Comparison of ENCODE assay signal across 26 cellular contexts in genomic region chr2:74367789-74368188, GRCh38. TPM values are rescaled to one million over a fixed set of nuclear protein-coding genes. Genes with fewer than 3 reads are reported as not detected.
A peak's percentile ranks its signal among the peaks of the same experiment; 100 is the strongest.
DNase-seq lines count a peak whose midpoint lies in the region; ATAC-seq and TF ChIP-seq lines count a peak whose summit lies in the region.
"Had no signal": no experiment of that assay in that cellular context is flagged by ENCODE, and none has a peak within 500 bp of the region (broad histone marks: within the 10 kb centered on the region; RNA-seq: fewer than 3 reads in every experiment).

No MANE protein-coding gene starts in this region.

- H3K27me3 Mint-ChIP-seq in effector memory CD8-positive, alpha-beta T cell = no peaks in the 10 kb centered on the region
- H3K27me3 Mint-ChIP-seq in osteocyte (ENCODE audit: unreplicated experiment) = no peaks in the 10 kb centered on the region
- H3K27me3 Mint-ChIP-seq: B cell; CD4-positive, alpha-beta T cell had no signal

- H3K4me3 ChIP-seq in right atrium auricular region (no peak overlapping the region), upper lobe of right lung (no peak overlapping the region)
- H3K4me3 ChIP-seq: A549; BLaER1 treated with 17β-estradiol and CSF1 and Interleukin-3, amounts not matched to agents 10 nM and 100 nM; GM12878 had no signal

- no peaks in the 10 kb centered on the region for H3K9me3 ChIP-seq in right atrium auricular region
- H3K9me3 ChIP-seq in upper lobe of right lung = no peaks in the 10 kb centered on the region
- H3K9me3 ChIP-seq: A549; BLaER1 treated with 17β-estradiol and CSF1 and Interleukin-3, amounts not matched to agents 10 nM and 100 nM had no signal

- peaks cover 59% of the 10 kb centered on the region for H3K36me3 Mint-ChIP-seq in effector memory CD8-positive, alpha-beta T cell (ENCODE audit: insufficient read depth)
- peaks cover 72% of the 10 kb centered on the region for H3K36me3 Mint-ChIP-seq in osteocyte (ENCODE audit: unreplicated experiment)
- peaks cover 84% of the 10 kb centered on the region for H3K36me3 Mint-ChIP-seq in stimulated activated effector memory CD8-positive, alpha-beta T cell treated with anti-CD3 and anti-CD28 coated beads, Interleukin-12 subunit alpha, Interleukin-12 subunit beta, amount 100 ng/mL, for 72 hours

- no peaks in the 10 kb centered on the region for H3K27me3 ChIP-seq in right atrium auricular region
- H3K27me3 ChIP-seq in upper lobe of right lung = no peaks in the 10 kb centered on the region
- H3K27me3 ChIP-seq: BLaER1 treated with 17β-estradiol and CSF1 and Interleukin-3, amounts not matched to agents 10 nM and 100 nM had no signal

- no peak for ATAC-seq in Right ventricle myocardium inferior
- no peak for ATAC-seq in effector memory CD8-positive, alpha-beta T cell (replicated peaks)
- no peak for ATAC-seq in stimulated activated effector memory CD8-positive, alpha-beta T cell treated with anti-CD3 and anti-CD28 coated beads, Interleukin-12 subunit alpha, Interleukin-12 subunit beta, amount 100 ng/mL, for 72 hours
- ATAC-seq in upper lobe of right lung = no peak
- ATAC-seq: CD8-positive, alpha-beta T cell; GM12878 had no signal

- TF ChIP-seq CTCF in right atrium auricular region (IDR thresholded peaks at IDR 0.05) = no peak
- TF ChIP-seq CTCF in osteocyte (IDR thresholded peaks at IDR 0.05) = no peak
- TF ChIP-seq CTCF in upper lobe of right lung (IDR thresholded peaks at IDR 0.05) = no peak

- peak; percentile 39 for DNase-seq in Right ventricle myocardium inferior (ENCODE audit: missing footprints)
- DNase-seq in right atrium auricular region (ENCODE audit: low spot score) = no peak
- DNase-seq in effector memory CD8-positive, alpha-beta T cell = no peak
- DNase-seq in osteocyte (ENCODE audit: extremely low spot score, unreplicated experiment) = peak; percentile 67
- DNase-seq in stimulated activated effector memory CD8-positive, alpha-beta T cell treated with anti-CD3 and anti-CD28 coated beads, Interleukin-12 subunit alpha, Interleukin-12 subunit beta, amount 100 ng/mL, for 72 hours (ENCODE audit: low spot score in 2 of 2) = no peak
- DNase-seq in RKO (ENCODE audit: low spot score) = no peak
- no peak for DNase-seq in upper lobe of right lung
- DNase-seq in COLO668 (lab: John Stamatoyannopoulos, UW; ENCODE audit: unreplicated experiment) = no peak
- DNase-seq: AML-193; CD4-positive, alpha-beta T cell; CD8-positive, alpha-beta T cell; COR-L47; DMS 273 treated with DMSO at 0.1 percent for 48 hours; DMS153; DMS53; DMS79; DND-41; EL; GDM1 had no signal

- intact Hi-C loops in Right ventricle myocardium inferior (cut with DNase I) = no loop called here
- intact Hi-C loops in upper lobe of right lung (cut with DNase I) = no loop called here

- H3K36me3 ChIP-seq in right atrium auricular region (peaks cover 97% of the 10 kb centered on the region), upper lobe of right lung (peaks cover 91% of the 10 kb centered on the region)

- H3K27ac Mint-ChIP-seq in effector memory CD8-positive, alpha-beta T cell = peak overlapping the region; percentile 15 to 36
- no peak overlapping the region for H3K27ac Mint-ChIP-seq in osteocyte (ENCODE audit: unreplicated experiment)
- H3K27ac Mint-ChIP-seq in stimulated activated effector memory CD8-positive, alpha-beta T cell treated with anti-CD3 and anti-CD28 coated beads, Interleukin-12 subunit alpha, Interleukin-12 subunit beta, amount 100 ng/mL, for 72 hours = peak overlapping the region; percentile 41
- H3K27ac Mint-ChIP-seq: B cell; CD4-positive, alpha-beta T cell; CD8-positive, alpha-beta T cell had no signal

- no peak overlapping the region for H3K4me3 Mint-ChIP-seq in effector memory CD8-positive, alpha-beta T cell
- H3K4me3 Mint-ChIP-seq in osteocyte (ENCODE audit: unreplicated experiment) = no peak overlapping the region
- H3K4me3 Mint-ChIP-seq in stimulated activated effector memory CD8-positive, alpha-beta T cell treated with anti-CD3 and anti-CD28 coated beads, Interleukin-12 subunit alpha, Interleukin-12 subunit beta, amount 100 ng/mL, for 72 hours = no peak overlapping the region
- H3K4me3 Mint-ChIP-seq: B cell; CD4-positive, alpha-beta T cell; CD8-positive, alpha-beta T cell had no signal

- H3K4me1 ChIP-seq in right atrium auricular region (peaks cover 0 to 10% of the 10 kb centered on the region in 2 donors), upper lobe of right lung (no peaks in the 10 kb centered on the region)
- H3K4me1 ChIP-seq: A549 had no signal

- no peaks in the 10 kb centered on the region for H3K9me3 Mint-ChIP-seq in effector memory CD8-positive, alpha-beta T cell
- no peaks in the 10 kb centered on the region for H3K9me3 Mint-ChIP-seq in osteocyte (ENCODE audit: unreplicated experiment)
- no peaks in the 10 kb centered on the region for H3K9me3 Mint-ChIP-seq in stimulated activated effector memory CD8-positive, alpha-beta T cell treated with anti-CD3 and anti-CD28 coated beads, Interleukin-12 subunit alpha, Interleukin-12 subunit beta, amount 100 ng/mL, for 72 hours
- H3K9me3 Mint-ChIP-seq: CD4-positive, alpha-beta T cell; CD8-positive, alpha-beta T cell had no signal

- H3K27ac ChIP-seq in right atrium auricular region = no peak overlapping the region
- H3K27ac ChIP-seq in upper lobe of right lung = no peak overlapping the region
- H3K27ac ChIP-seq: 22Rv1; A549; BLaER1 treated with 17β-estradiol and CSF1 and Interleukin-3, amounts not matched to agents 10 nM and 100 nM; C4-2B had no signal

- peaks cover 0 to 5% of the 10 kb centered on the region in 2 donors for H3K4me1 Mint-ChIP-seq in effector memory CD8-positive, alpha-beta T cell (ENCODE audit: low read depth in 2 of 2)
- no peaks in the 10 kb centered on the region for H3K4me1 Mint-ChIP-seq in osteocyte (ENCODE audit: unreplicated experiment)
- H3K4me1 Mint-ChIP-seq in stimulated activated effector memory CD8-positive, alpha-beta T cell treated with anti-CD3 and anti-CD28 coated beads, Interleukin-12 subunit alpha, Interleukin-12 subunit beta, amount 100 ng/mL, for 72 hours = peaks cover 5% of the 10 kb centered on the region
- H3K4me1 Mint-ChIP-seq: B cell had no signal

RNA-seq across cellular contexts. Expression of gene DCTN1, which starts 12.3 kb away (rescaled TPM):
- 182 TPM for total RNA-seq in Right ventricle myocardium inferior
- 100 to 1,000 TPM in 1 of 2 donors, 10 to 100 TPM in 1; 86.5 to 102 TPM for total RNA-seq in right atrium auricular region
- total RNA-seq in osteocyte = 182 and 186 TPM in 2 replicates
- 140 TPM for total RNA-seq in upper lobe of right lung

RNA-seq across cellular contexts. Expression of gene SLC4A5, which starts 24.6 kb away (rescaled TPM):
- total RNA-seq in Right ventricle myocardium inferior (1.1 TPM), right atrium auricular region (1 to 10 TPM in 1 of 2 donors, under 1 TPM in 1; 0.28 to 1.3 TPM), osteocyte (1.6 and 2.3 TPM in 2 replicates), upper lobe of right lung (3.2 TPM)
- total RNA-seq: G401 had no signal

RNA-seq across cellular contexts. Expression of gene C2orf81, which starts 53.6 kb away (rescaled TPM):
- total RNA-seq in Right ventricle myocardium inferior = 1.1 TPM
- total RNA-seq in right atrium auricular region = 1 to 10 TPM in 1 of 2 donors, under 1 TPM in 1; 0.94 to 1.0 TPM
- 2.4 and 2.8 TPM in 2 replicates for total RNA-seq in osteocyte
- total RNA-seq in upper lobe of right lung = 2.1 TPM

RNA-seq across cellular contexts. Expression of gene WDR54, which starts 53.7 kb away (rescaled TPM):
- total RNA-seq in Right ventricle myocardium inferior = 3.0 TPM
- 1 to 10 TPM in 1 of 2 donors, under 1 TPM in 1; 0.67 to 7.5 TPM for total RNA-seq in right atrium auricular region
- total RNA-seq in osteocyte = 15.8 and 16.2 TPM in 2 replicates
- 8.4 TPM for total RNA-seq in upper lobe of right lung

Comparison
In these comparisons a context has a peak if more than half of its experiments do, and no peak if none do; other contexts are left out.
1. DNase-seq: peak in Right ventricle myocardium inferior (single experiment) and osteocyte (single experiment); none in right atrium auricular region (single experiment), effector memory CD8-positive, alpha-beta T cell (0 of 3), stimulated activated effector memory CD8-positive, alpha-beta T cell treated with anti-CD3 and anti-CD28 coated beads, Interleukin-12 subunit alpha, Interleukin-12 subunit beta, amount 100 ng/mL, for 72 hours (0 of 2), RKO (single experiment), upper lobe of right lung (single experiment) and COLO668 (single experiment).